Comparison of ENCODE assay signal across 10 cellular contexts in genomic region chr20:47354388-47354709, GRCh38. TPM values are rescaled to one million over a fixed set of nuclear protein-coding genes. Genes with fewer than 3 reads are reported as not detected.
DNase-seq lines count a peak whose midpoint lies in the region; FAIRE-seq and TF ChIP-seq lines count a peak whose summit lies in the region.
"Had no signal": no experiment of that assay in that cellular context is flagged by ENCODE, and none has a peak within 500 bp of the region (broad histone marks: within the 10 kb centered on the region; RNA-seq: fewer than 3 reads in every experiment).

No MANE protein-coding gene starts in this region.

- DNase-seq in Peyer's patch (no peak), endothelial cell of umbilical vein (ENCODE audit: low read depth, low spot score) (no peak), kidney tubule cell (ENCODE audit: low spot score) (no peak), iPS-NIHi11 (ENCODE audit: low spot score) (no peak), retina (no peak), DMS79 (lab: John Stamatoyannopoulos, UW) (no peak)
- DNase-seq: NCI-H1694 had no signal

- TF ChIP-seq CTCF in Peyer's patch (IDR thresholded peaks at IDR 0.05), result no peak
- no peak for TF ChIP-seq CTCF in endothelial cell of umbilical vein (IDR thresholded peaks at IDR 0.05; ENCODE audit: extremely low read depth in 1 of 2, insufficient read depth in 1 of 2, low read depth in 1 of 2, low read length in 2 of 2)
- TF ChIP-seq CTCF in parathyroid adenoma (IDR thresholded peaks at IDR 0.05), result no peak

- H3K27ac ChIP-seq in Peyer's patch (peak overlapping the region; percentile 87 to 99 (median 96)), endothelial cell of umbilical vein (ENCODE audit: insufficient read depth, low read depth, low read length) (peak overlapping the region; percentile 97), parathyroid adenoma (peak overlapping the region; percentile 99)

- H3K9ac ChIP-seq in ES-I3 (ENCODE audit: low read depth, low read length) (peak overlapping the region; percentile 59), endothelial cell of umbilical vein (replicated peaks; ENCODE audit: extremely low read depth, insufficient read depth, low read length) (peak overlapping the region; percentile 84), parathyroid adenoma (no peak overlapping the region)

- TF ChIP-seq POLR2A in Peyer's patch (IDR thresholded peaks at IDR 0.05) (no peak), endothelial cell of umbilical vein (IDR thresholded peaks at IDR 0.05; ENCODE audit: low read depth, low read length) (no peak)

- POLR2A ChIA-PET in endothelial cell of umbilical vein (lab: Charles Lee), result interaction anchor here (1.0 to 7.4 kb wide), 4 partner anchors 15 to 51 kb away, joined by 3 to 60 read pairs (median 4); no protein-coding TSS in a partner anchor

- BruUV-seq in endothelial cell of umbilical vein (replicated peaks; lab: Mats Ljungman, UMichigan), result no TSS peak

- H4K20me1 ChIP-seq in endothelial cell of umbilical vein (replicated peaks; ENCODE audit: control insufficient read depth, extremely low read depth, insufficient read depth, low read length), result no peaks in the 10 kb centered on the region

- H3K36me3 ChIP-seq in ES-I3 (ENCODE audit: insufficient read depth, low read length) (no peaks in the 10 kb centered on the region; the same call in 1 of the 2 replicates), Peyer's patch (no peaks in the 10 kb centered on the region), endothelial cell of umbilical vein (ENCODE audit: control insufficient read depth in 2 of 2, extremely low read depth in 1 of 2, insufficient read depth in 2 of 2, low read length in 2 of 2) (no peaks in the 10 kb centered on the region), parathyroid adenoma (ENCODE audit: control insufficient read depth, insufficient read depth, low read length) (no peaks in the 10 kb centered on the region)

- intact Hi-C loops in endothelial cell of umbilical vein (cut with micrococcal nuclease), result no loop called here

- no peaks in the 10 kb centered on the region for H3K9me1 ChIP-seq in endothelial cell of umbilical vein (replicated peaks; ENCODE audit: control insufficient read depth, extremely low read depth, insufficient read depth, low read length)

- FAIRE-seq in endothelial cell of umbilical vein (lab: Jason Lieb, UNC), result no peak
- FAIRE-seq: colon had no signal

- H3K79me2 ChIP-seq in endothelial cell of umbilical vein (ENCODE audit: control insufficient read depth, insufficient read depth, low read length) (peaks cover 70% of the 10 kb centered on the region), parathyroid adenoma (peaks cover 26% of the 10 kb centered on the region)

- H2AFZ ChIP-seq in endothelial cell of umbilical vein (ENCODE audit: low read depth, low read length), result no peak overlapping the region
- H2AFZ ChIP-seq in parathyroid adenoma, result peak overlapping the region; percentile 13

- peak overlapping the region in 3 of 4 donors; percentile 33 to 46 (median 33) for H3K4me3 ChIP-seq in Peyer's patch
- H3K4me3 ChIP-seq in endothelial cell of umbilical vein (replicated peaks in 1 of 3; ENCODE audit: insufficient read depth in 1 of 3, low read depth in 1 of 3, low read length in 3 of 3), result peak overlapping the region in 2 of 3 experiments; percentile 35 to 82
- peak overlapping the region; percentile 33 for H3K4me3 ChIP-seq in parathyroid adenoma (ENCODE audit: low read depth, low read length)

- no peaks in the 10 kb centered on the region for H3K27me3 ChIP-seq in Peyer's patch
- no peaks in the 10 kb centered on the region for H3K27me3 ChIP-seq in endothelial cell of umbilical vein (ENCODE audit: control insufficient read depth in 2 of 2, insufficient read depth in 2 of 2, low read length in 2 of 2)
- H3K27me3 ChIP-seq in parathyroid adenoma (ENCODE audit: control insufficient read depth, insufficient read depth, low read length), result no peaks in the 10 kb centered on the region

- H3K4me1 ChIP-seq in ES-I3 (ENCODE audit: insufficient read depth, low read length), result peaks cover 87% of the 10 kb centered on the region
- peaks cover 16 to 88% (median 54%) of the 10 kb centered on the region in 4 donors for H3K4me1 ChIP-seq in Peyer's patch
- H3K4me1 ChIP-seq in endothelial cell of umbilical vein (ENCODE audit: control insufficient read depth, extremely low read depth, insufficient read depth, low read length), result peaks cover 98% of the 10 kb centered on the region
- H3K4me1 ChIP-seq in parathyroid adenoma, result peaks cover 81% of the 10 kb centered on the region

- H3K4me2 ChIP-seq in endothelial cell of umbilical vein (ENCODE audit: insufficient read depth, low read length) (peak overlapping the region; percentile 97), parathyroid adenoma (ENCODE audit: low read length) (peak overlapping the region; percentile 33)

- dilution Hi-C loops in endothelial cell of umbilical vein (cut with MboI; ENCODE audit: extremely low pct_ligation_motif_present, low sequenced_read_pairs), result no loop called here

- H3K9me3 ChIP-seq in ES-I3 (ENCODE audit: control insufficient read depth, insufficient read depth, low read length), result no peaks in the 10 kb centered on the region
- H3K9me3 ChIP-seq in Peyer's patch, result no peaks in the 10 kb centered on the region
- H3K9me3 ChIP-seq in endothelial cell of umbilical vein (replicated peaks; ENCODE audit: control insufficient read depth, insufficient read depth, low read length), result no peaks in the 10 kb centered on the region
- no peaks in the 10 kb centered on the region for H3K9me3 ChIP-seq in parathyroid adenoma (ENCODE audit: control insufficient read depth, low read length)

- CTCF ChIA-PET in endothelial cell of umbilical vein (lab: Charles Lee), result interaction anchor here (1.5 to 16.6 kb wide), 5 partner anchors 11 to 80 kb away, joined by 3 to 406 read pairs (median 8); no protein-coding TSS in a partner anchor

TF ChIP-seq in endothelial cell of umbilical vein, 7 proteins besides CTCF, POLR2A, EP300 and RAD21:
- no peak for TF ChIP-seq FOS (IDR thresholded peaks at IDR 0.05; ENCODE audit: borderline replicate concordance, insufficient read depth, low read length)
- no peak for TF ChIP-seq MYC (IDR thresholded peaks at IDR 0.05; ENCODE audit: low read depth, low read length)
- no peak for TF ChIP-seq JUN (IDR thresholded peaks at IDR 0.05; ENCODE audit: borderline replicate concordance, insufficient read depth, insufficient read length, low read depth)
- no peak for TF ChIP-seq GATA2 (IDR thresholded peaks at IDR 0.05; ENCODE audit: insufficient read depth, insufficient read length, low read depth, low read length)
- TF ChIP-seq POLR2AphosphoS5 (IDR thresholded peaks at IDR 0.05; ENCODE audit: insufficient read depth, low read depth, low read length), result no peak
- TF ChIP-seq MAX (IDR thresholded peaks at IDR 0.05; ENCODE audit: insufficient read depth, insufficient read length), result no peak
- no peak for TF ChIP-seq EZH2 (IDR thresholded peaks at IDR 0.05; ENCODE audit: borderline replicate concordance, low read depth, low read length, severe bottlenecking)

RNA-seq across cellular contexts. Expression of gene ZMYND8, which starts 2.1 kb away (rescaled TPM):
- total RNA-seq in Peyer's patch, result 100 to 1,000 TPM in 1 of 4 donors, 10 to 100 TPM in 3; 51.3 to 106 (median 94.0) TPM
- total RNA-seq in endothelial cell of umbilical vein, result 75.2 and 76.3 TPM in 2 replicates
- 26.4 and 30.6 TPM in 2 replicates for polyA plus RNA-seq in endothelial cell of umbilical vein
- 31.6 and 33.3 TPM in 2 replicates for polyA plus RNA-seq in endothelial cell of umbilical vein (2011; cell fraction: cytosol; rRNA removed)
- 107 and 122 TPM in 2 replicates for polyA plus RNA-seq in endothelial cell of umbilical vein (2011; cell fraction: nucleus; rRNA removed)
- polyA plus RNA-seq in endothelial cell of umbilical vein (2012), result 55.4 and 56.4 TPM in 2 replicates
- 47.8 and 61.9 TPM in 2 replicates for polyA minus RNA-seq in endothelial cell of umbilical vein
- polyA minus RNA-seq in endothelial cell of umbilical vein (2011; cell fraction: cytosol; rRNA and poly(A)+ RNA removed), result 6.9 TPM
- polyA minus RNA-seq in endothelial cell of umbilical vein (2011; cell fraction: nucleus; rRNA and poly(A)+ RNA removed), result 82.0 and 106 TPM in 2 replicates
